ENCODE assay signal across 12 cellular contexts in the genomic region with DNA sequence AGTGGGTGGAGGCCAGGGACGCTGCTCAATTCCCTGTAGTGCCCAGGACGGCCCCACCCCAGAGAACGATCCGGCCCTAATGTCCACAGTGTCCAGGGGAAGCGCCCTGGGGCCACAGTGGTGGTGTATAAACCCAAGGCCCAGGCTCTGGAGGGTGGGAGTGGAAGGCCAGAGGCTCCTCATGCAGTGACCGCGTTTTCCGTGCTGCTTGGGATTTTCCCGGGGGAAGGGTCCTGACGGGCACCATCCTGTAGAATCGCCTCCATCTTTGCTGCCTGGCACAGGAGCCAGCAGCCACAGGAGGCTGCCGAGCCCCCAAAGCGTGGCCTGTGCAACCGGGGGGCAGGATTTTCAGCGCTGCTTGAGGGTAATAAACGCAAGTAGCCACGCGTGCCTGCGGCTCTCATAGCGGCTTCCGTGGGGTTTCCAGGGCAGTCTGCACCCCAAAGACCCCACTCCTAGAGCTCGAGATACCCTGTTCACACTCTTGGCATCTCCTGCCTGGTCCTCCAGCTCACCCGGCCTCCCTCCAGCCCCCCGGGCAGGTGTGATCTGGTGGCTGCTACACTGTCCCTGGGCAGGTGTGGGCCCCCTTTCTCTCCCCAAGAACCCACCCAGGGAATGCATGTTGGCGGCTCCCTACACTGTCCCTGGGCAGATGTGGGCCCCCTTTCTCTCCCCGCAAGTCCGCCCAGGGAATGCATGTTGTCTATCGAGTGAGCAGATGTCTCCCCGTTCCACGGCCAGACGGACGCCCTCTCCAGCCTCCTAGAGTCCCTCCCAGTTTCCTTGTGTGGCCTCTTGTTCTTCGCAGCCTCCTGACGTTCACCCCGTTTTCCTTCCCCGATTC. TPM values are rescaled to one million over a fixed set of nuclear protein-coding genes. Genes with fewer than 3 reads are reported as not detected.
DNase-seq lines count a peak whose midpoint lies in the region; ATAC-seq and TF ChIP-seq lines count a peak whose summit lies in the region.
"Had no signal": no experiment of that assay in that cellular context is flagged by ENCODE, and none has a peak within 500 bp of the region (broad histone marks: within the 10 kb centered on the region; RNA-seq: fewer than 3 reads in every experiment).

No MANE protein-coding gene starts in this region.

- H3K27ac ChIP-seq in CD4-positive, CD25-positive, alpha-beta regulatory T cell (ENCODE audit: insufficient read depth, low read length, poor library complexity, severe bottlenecking) = no peak overlapping the region
- H3K27ac ChIP-seq: pancreas, SJSA1 had no signal

- ATAC-seq in CD4-positive, CD25-positive, alpha-beta regulatory T cell (ENCODE audit: low read depth in 2 of 2) = no peak
- no peak for ATAC-seq in activated naive CD8-positive, alpha-beta T cell treated with anti-CD3 and anti-CD28 coated beads, Interleukin-2, amount 10 ng/mL, durations not matched to agents 7 days and 5 days (ENCODE audit: low read depth)
- no peak for ATAC-seq in naive thymus-derived CD8-positive, alpha-beta T cell
- no peak for ATAC-seq in GM18868 (IDR thresholded peaks at IDR 0.05; ENCODE audit: unreplicated experiment)
- ATAC-seq: pancreas had no signal

- no peaks in the 10 kb centered on the region for H3K9me3 ChIP-seq in CD4-positive, CD25-positive, alpha-beta regulatory T cell (ENCODE audit: control insufficient read depth in 2 of 2, low read length in 2 of 2)
- H3K9me3 ChIP-seq: pancreas, SJSA1 had no signal

- H3K36me3 Mint-ChIP-seq in CD4-positive, CD25-positive, alpha-beta regulatory T cell = peaks cover 16% of the 10 kb centered on the region
- no peaks in the 10 kb centered on the region for H3K36me3 Mint-ChIP-seq in HFFc6 (ENCODE audit: low read depth)
- H3K36me3 Mint-ChIP-seq in activated naive CD8-positive, alpha-beta T cell treated with anti-CD3 and anti-CD28 coated beads, Interleukin-2, amount 10 ng/mL, durations not matched to agents 7 days and 5 days = peaks cover 17% of the 10 kb centered on the region
- peaks cover 0 to 24% (median 0%) of the 10 kb centered on the region in 3 donors for H3K36me3 Mint-ChIP-seq in naive thymus-derived CD8-positive, alpha-beta T cell

- H3K27me3 ChIP-seq in CD4-positive, CD25-positive, alpha-beta regulatory T cell (ENCODE audit: control insufficient read depth, insufficient read depth, low read length) = no peaks in the 10 kb centered on the region
- H3K27me3 ChIP-seq: pancreas, SJSA1 had no signal

- no peak overlapping the region for H3K4me3 ChIP-seq in CD4-positive, CD25-positive, alpha-beta regulatory T cell (ENCODE audit: low read depth, low read length)

- peak overlapping the region in 2 of 3 donors; percentile 63 to 79 for H3K27ac Mint-ChIP-seq in CD4-positive, CD25-positive, alpha-beta regulatory T cell
- H3K27ac Mint-ChIP-seq in HFFc6 = no peak overlapping the region
- peak overlapping the region; percentile 72 for H3K27ac Mint-ChIP-seq in activated naive CD8-positive, alpha-beta T cell treated with anti-CD3 and anti-CD28 coated beads, Interleukin-2, amount 10 ng/mL, durations not matched to agents 7 days and 5 days
- peak overlapping the region in 5 of 10 donors; percentile 5 to 55 (median 27) for H3K27ac Mint-ChIP-seq in naive thymus-derived CD8-positive, alpha-beta T cell

- POLR2A ChIA-PET in activated naive CD8-positive, alpha-beta T cell treated with anti-CD3 and anti-CD28 coated beads, Interleukin-2, amount 10 ng/mL, durations not matched to agents 7 days and 5 days (lab: Charles Lee) = interaction anchor here (0.6 to 2.0 kb wide), 2 partner anchors 11 to 208 kb away, joined by 3 to 8 read pairs; no protein-coding TSS in a partner anchor
- POLR2A ChIA-PET in naive thymus-derived CD8-positive, alpha-beta T cell (lab: Charles Lee) = interaction anchor here (0.8 kb wide), 1 partner anchor 8 kb away, joined by 3 read pairs; no protein-coding TSS in a partner anchor

- H3K9me3 Mint-ChIP-seq in CD4-positive, CD25-positive, alpha-beta regulatory T cell = peaks cover 0 to 4% (median 0%) of the 10 kb centered on the region in 7 donors
- H3K9me3 Mint-ChIP-seq in HFFc6 = no peaks in the 10 kb centered on the region
- H3K9me3 Mint-ChIP-seq in activated naive CD8-positive, alpha-beta T cell treated with anti-CD3 and anti-CD28 coated beads, Interleukin-2, amount 10 ng/mL, durations not matched to agents 7 days and 5 days = no peaks in the 10 kb centered on the region
- no peaks in the 10 kb centered on the region for H3K9me3 Mint-ChIP-seq in naive thymus-derived CD8-positive, alpha-beta T cell

- H3K36me3 ChIP-seq in CD4-positive, CD25-positive, alpha-beta regulatory T cell (ENCODE audit: control insufficient read depth, insufficient read depth, low read length) = peaks cover 10% of the 10 kb centered on the region
- H3K36me3 ChIP-seq: pancreas had no signal

- H3K4me1 ChIP-seq in CD4-positive, CD25-positive, alpha-beta regulatory T cell (ENCODE audit: control insufficient read depth, insufficient read depth, low read length, poor library complexity, severe bottlenecking) = peaks cover 61% of the 10 kb centered on the region

- peaks cover 0 to 63% (median 36%) of the 10 kb centered on the region in 4 donors for H3K4me1 Mint-ChIP-seq in CD4-positive, CD25-positive, alpha-beta regulatory T cell
- peaks cover 21% of the 10 kb centered on the region for H3K4me1 Mint-ChIP-seq in HFFc6 (ENCODE audit: low read depth)
- H3K4me1 Mint-ChIP-seq in activated naive CD8-positive, alpha-beta T cell treated with anti-CD3 and anti-CD28 coated beads, Interleukin-2, amount 10 ng/mL, durations not matched to agents 7 days and 5 days = peaks cover 43% of the 10 kb centered on the region
- peaks cover 26 to 68% (median 56%) of the 10 kb centered on the region in 4 donors for H3K4me1 Mint-ChIP-seq in naive thymus-derived CD8-positive, alpha-beta T cell

- TF ChIP-seq CTCF in HFFc6 (IDR thresholded peaks at IDR 0.05) = no peak

- H3K27me3 Mint-ChIP-seq in CD4-positive, CD25-positive, alpha-beta regulatory T cell = no peaks in the 10 kb centered on the region
- H3K27me3 Mint-ChIP-seq in HFFc6 (ENCODE audit: insufficient read depth) = no peaks in the 10 kb centered on the region
- no peaks in the 10 kb centered on the region for H3K27me3 Mint-ChIP-seq in activated naive CD8-positive, alpha-beta T cell treated with anti-CD3 and anti-CD28 coated beads, Interleukin-2, amount 10 ng/mL, durations not matched to agents 7 days and 5 days
- H3K27me3 Mint-ChIP-seq in naive thymus-derived CD8-positive, alpha-beta T cell = no peaks in the 10 kb centered on the region

- DNase-seq in CD4-positive, CD25-positive, alpha-beta regulatory T cell = no peak
- DNase-seq in HFFc6 = no peak
- DNase-seq in activated naive CD8-positive, alpha-beta T cell treated with anti-CD3 and anti-CD28 coated beads, Interleukin-2, amount 10 ng/mL, durations not matched to agents 7 days and 5 days = no peak
- no peak for DNase-seq in naive thymus-derived CD8-positive, alpha-beta T cell
- no peak for DNase-seq in putamen (ENCODE audit: low spot score)
- no peak for DNase-seq in glomerular visceral epithelial cell (ENCODE audit: extremely low spot score)
- no peak for DNase-seq in COR-L47 (lab: John Stamatoyannopoulos, UW)
- DNase-seq: cortex of kidney had no signal

- H3K4me3 Mint-ChIP-seq in CD4-positive, CD25-positive, alpha-beta regulatory T cell = peak overlapping the region; percentile 85 to 89 (median 87)
- peak overlapping the region; percentile 99 for H3K4me3 Mint-ChIP-seq in HFFc6
- H3K4me3 Mint-ChIP-seq in activated naive CD8-positive, alpha-beta T cell treated with anti-CD3 and anti-CD28 coated beads, Interleukin-2, amount 10 ng/mL, durations not matched to agents 7 days and 5 days = peak overlapping the region; percentile 92
- peak overlapping the region; percentile 64 to 98 (median 85) for H3K4me3 Mint-ChIP-seq in naive thymus-derived CD8-positive, alpha-beta T cell

RNA-seq across cellular contexts. Expression of gene NCLN, which starts 2.2 kb away (rescaled TPM):
- total RNA-seq in CD4-positive, CD25-positive, alpha-beta regulatory T cell = 48.0 TPM
- 10 to 100 TPM; 13.3 to 30.8 (median 20.4) TPM for polyA plus RNA-seq in CD4-positive, CD25-positive, alpha-beta regulatory T cell
- total RNA-seq in HFFc6 (2021; fragmentation: NEBNext Ultra II Directional; extraction: Animal tissue kit (Norgen Biotek cat#: 25700)) = 100 to 1,000 TPM in 4 of 6 experiments, 10 to 100 TPM in 2; 98.1 to 130 (median 106) TPM
- 10 to 100 TPM; 51.1 to 53.8 TPM for total RNA-seq in activated naive CD8-positive, alpha-beta T cell treated with anti-CD3 and anti-CD28 coated beads, Interleukin-2, amount 10 ng/mL, durations not matched to agents 7 days and 5 days
- total RNA-seq in naive thymus-derived CD8-positive, alpha-beta T cell = 10 to 100 TPM; 59.7 to 63.0 TPM
- 10 to 100 TPM; 23.9 to 44.7 (median 25.5) TPM for polyA plus RNA-seq in naive thymus-derived CD8-positive, alpha-beta T cell

RNA-seq across cellular contexts. Expression of gene S1PR4, which starts 9.3 kb away (rescaled TPM):
- 159 TPM for total RNA-seq in CD4-positive, CD25-positive, alpha-beta regulatory T cell
- polyA plus RNA-seq in CD4-positive, CD25-positive, alpha-beta regulatory T cell = 100 to 1,000 TPM; 706 to 902 (median 799) TPM
- total RNA-seq in HFFc6 (2021; fragmentation: NEBNext Ultra II Directional; extraction: Animal tissue kit (Norgen Biotek cat#: 25700)) = not detected
- total RNA-seq in activated naive CD8-positive, alpha-beta T cell treated with anti-CD3 and anti-CD28 coated beads, Interleukin-2, amount 10 ng/mL, durations not matched to agents 7 days and 5 days = 100 to 1,000 TPM; 133 to 134 TPM
- 100 to 1,000 TPM; 217 to 233 TPM for total RNA-seq in naive thymus-derived CD8-positive, alpha-beta T cell
- 100 to 1,000 TPM; 286 to 470 (median 332) TPM for polyA plus RNA-seq in naive thymus-derived CD8-positive, alpha-beta T cell
- total RNA-seq: Daoy, SJSA1 had no signal

RNA-seq across cellular contexts. Expression of gene CELF5, which starts 36.6 kb away (rescaled TPM):
- 0.17 TPM for total RNA-seq in CD4-positive, CD25-positive, alpha-beta regulatory T cell
- not detected for polyA plus RNA-seq in CD4-positive, CD25-positive, alpha-beta regulatory T cell
- under 1 TPM in 3 of 6 experiments, not detected in 3; 0.20 to 0.46 (median 0.30) TPM for total RNA-seq in HFFc6 (2021; fragmentation: NEBNext Ultra II Directional; extraction: Animal tissue kit (Norgen Biotek cat#: 25700))
- total RNA-seq in activated naive CD8-positive, alpha-beta T cell treated with anti-CD3 and anti-CD28 coated beads, Interleukin-2, amount 10 ng/mL, durations not matched to agents 7 days and 5 days = under 1 TPM in 1 of 2 experiments, not detected in 1; 0.14 TPM
- total RNA-seq in naive thymus-derived CD8-positive, alpha-beta T cell = under 1 TPM; 0.23 to 0.41 TPM
- not detected for polyA plus RNA-seq in naive thymus-derived CD8-positive, alpha-beta T cell
- total RNA-seq: SJSA1 had no signal

RNA-seq across cellular contexts. Expression of gene GNA15, which starts 52.1 kb away (rescaled TPM):
- total RNA-seq in CD4-positive, CD25-positive, alpha-beta regulatory T cell = 43.0 TPM
- polyA plus RNA-seq in CD4-positive, CD25-positive, alpha-beta regulatory T cell = 1 to 10 TPM; 4.1 to 8.0 (median 6.2) TPM
- not detected for total RNA-seq in HFFc6 (2021; fragmentation: NEBNext Ultra II Directional; extraction: Animal tissue kit (Norgen Biotek cat#: 25700))
- total RNA-seq in activated naive CD8-positive, alpha-beta T cell treated with anti-CD3 and anti-CD28 coated beads, Interleukin-2, amount 10 ng/mL, durations not matched to agents 7 days and 5 days = 10 to 100 TPM; 17.9 to 19.5 TPM
- under 1 TPM; 0.36 to 0.39 TPM for total RNA-seq in naive thymus-derived CD8-positive, alpha-beta T cell
- polyA plus RNA-seq in naive thymus-derived CD8-positive, alpha-beta T cell = under 1 TPM in 1 of 3 donors, not detected in 2; 0.19 TPM
- total RNA-seq: Daoy had no signal

Comparison
In these comparisons a context has a peak if more than half of its experiments do, and no peak if none do; other contexts are left out.
1. RNA of gene S1PR4, which starts 9.3 kb away (total RNA-seq): 217 to 233 TPM in naive thymus-derived CD8-positive, alpha-beta T cell, 159 TPM in CD4-positive, CD25-positive, alpha-beta regulatory T cell (single experiment) and 133 to 134 TPM in activated naive CD8-positive, alpha-beta T cell treated with anti-CD3 and anti-CD28 coated beads, Interleukin-2, amount 10 ng/mL, durations not matched to agents 7 days and 5 days; not detected in HFFc6; every median in the first group is over 100 times any median in the second.
2. Peak in every context shown above with its lines, with median percentiles within 50 percentile points of each other: H3K4me3 Mint-ChIP-seq.